ENCODE assay signal across 22 cellular contexts in genomic region chr6:85706272-85706671, GRCh38.
A peak's percentile ranks its signal among the peaks of the same experiment; 100 is the strongest.
DNase-seq lines count a peak whose midpoint lies in the region; ATAC-seq and TF ChIP-seq lines count a peak whose summit lies in the region.
"Had no signal": no experiment of that assay in that cellular context is flagged by ENCODE, and none has a peak within 500 bp of the region (broad histone marks: within the 10 kb centered on the region; RNA-seq: fewer than 3 reads in every experiment).

No MANE protein-coding gene starts in this region.

- no TSS peak for BruUV-seq in Panc1 (replicated peaks; lab: Mats Ljungman, UMichigan)

- in situ Hi-C loops in Panc1 (cut with HindIII; ENCODE audit: low pct_unique_long_range_greater_than_20kb, low sequenced_read_pairs), result no loop called here

- H3K36me3 ChIP-seq in Panc1 (ENCODE audit: control insufficient read depth, insufficient read depth, low read length) (no peaks in the 10 kb centered on the region), right lobe of liver (no peaks in the 10 kb centered on the region), upper lobe of left lung (no peaks in the 10 kb centered on the region), SJCRH30 (no peaks in the 10 kb centered on the region)
- H3K36me3 ChIP-seq: BE2C; BLaER1 treated with 17β-estradiol and CSF1 and Interleukin-3, amounts not matched to agents 10 nM and 100 nM had no signal

- intact Hi-C loops in Panc1 (cut with micrococcal nuclease; ENCODE audit: unreplicated experiment), result no loop called here
- intact Hi-C loops in right lobe of liver (cut with DNase I), result no loop called here

- ATAC-seq in Panc1 (peak; percentile 65; the same call in 1 of the 2 replicates), T-helper 17 cell (no peak), right lobe of liver (peak in 3 of 4 donors; percentile 12 to 40 (median 26)), upper lobe of left lung (ENCODE audit: low FRiP score in 2 of 2) (peak; percentile 29 to 46), GM18909 (IDR thresholded peaks at IDR 0.05; ENCODE audit: poor library complexity, unreplicated experiment) (no peak)

- H3K27me3 ChIP-seq in Panc1 (ENCODE audit: control insufficient read depth, insufficient read depth, low read length) (no peaks in the 10 kb centered on the region), right lobe of liver (no peaks in the 10 kb centered on the region), upper lobe of left lung (no peaks in the 10 kb centered on the region), SJCRH30 (no peaks in the 10 kb centered on the region)
- H3K27me3 ChIP-seq: BE2C; BLaER1 treated with 17β-estradiol and CSF1 and Interleukin-3, amounts not matched to agents 10 nM and 100 nM had no signal

- H3K36me3 Mint-ChIP-seq in T-helper 17 cell (ENCODE audit: low read depth), result no peaks in the 10 kb centered on the region
- H3K36me3 Mint-ChIP-seq: CD14-positive monocyte had no signal

- DNase-seq in Panc1 (ENCODE audit: low read depth, low spot score), result no peak
- no peak for DNase-seq in T-helper 17 cell
- no peak for DNase-seq in right lobe of liver
- DNase-seq in upper lobe of left lung, result peak in 1 of 2 donors; percentile 50
- DNase-seq in NCI-H524 (lab: John Stamatoyannopoulos, UW), result no peak
- DNase-seq in SJCRH30, result no peak
- DNase-seq: 8988T; ACHN; AML-193; BE2C; Calu3; CD4-positive, alpha-beta T cell; COR-L47; DMS53; DMS79 treated with DMSO at 0.1 percent for 48 hours; GM23248; H7; HCEC 1CT had no signal

- H3K27me3 Mint-ChIP-seq in T-helper 17 cell, result peaks cover 4% of the 10 kb centered on the region

- POLR2A ChIA-PET in Panc1 (lab: Charles Lee), result no interaction called here

- peak overlapping the region; percentile 29 for H3K27ac Mint-ChIP-seq in T-helper 17 cell
- H3K27ac Mint-ChIP-seq: CD4-positive, alpha-beta T cell had no signal

- no peak overlapping the region for H3K4me3 Mint-ChIP-seq in T-helper 17 cell
- H3K4me3 Mint-ChIP-seq: CD14-positive monocyte; CD4-positive, alpha-beta T cell had no signal

- H3K4me1 ChIP-seq in Panc1 (ENCODE audit: control insufficient read depth, insufficient read depth, low read length), result no peaks in the 10 kb centered on the region
- H3K4me1 ChIP-seq in right lobe of liver, result no peaks in the 10 kb centered on the region
- no peaks in the 10 kb centered on the region for H3K4me1 ChIP-seq in upper lobe of left lung
- H3K4me1 ChIP-seq in SJCRH30, result no peaks in the 10 kb centered on the region
- H3K4me1 ChIP-seq: A549; BE2C; BLaER1 treated with 17β-estradiol and CSF1 and Interleukin-3, amounts not matched to agents 10 nM and 100 nM had no signal

- no CpG with 5 or more reads among the region's 3 CpGs for WGBS in right lobe of liver (ENCODE audit: insufficient coverage, low coverage, low lambda C conversion rate, missing lambda C conversion rate)
- 91 to 93% methylated on average over 2 to 3 of the region's 3 CpGs for WGBS in upper lobe of left lung, 2 donors

- no peak overlapping the region for H3K27ac ChIP-seq in Panc1 (ENCODE audit: low read length)
- no peak overlapping the region for H3K27ac ChIP-seq in right lobe of liver
- no peak overlapping the region for H3K27ac ChIP-seq in upper lobe of left lung
- no peak overlapping the region for H3K27ac ChIP-seq in SJCRH30
- H3K27ac ChIP-seq: A549; BLaER1 treated with 17β-estradiol and CSF1 and Interleukin-3, amounts not matched to agents 10 nM and 100 nM; GM23248 had no signal

- CTCF ChIA-PET in Panc1 (lab: Charles Lee), result no interaction called here

- H3K4me1 Mint-ChIP-seq in T-helper 17 cell, result peaks cover 2% of the 10 kb centered on the region
- H3K4me1 Mint-ChIP-seq: CD14-positive monocyte had no signal

- H3K4me3 ChIP-seq in Panc1 (ENCODE audit: low read depth in 2 of 2, low read length in 2 of 2), result no peak overlapping the region
- H3K4me3 ChIP-seq in right lobe of liver, result no peak overlapping the region
- no peak overlapping the region for H3K4me3 ChIP-seq in upper lobe of left lung
- H3K4me3 ChIP-seq in SJCRH30, result no peak overlapping the region
- H3K4me3 ChIP-seq: A549; BLaER1 treated with 17β-estradiol and CSF1 and Interleukin-3, amounts not matched to agents 10 nM and 100 nM; GM23248 had no signal

- no peak for TF ChIP-seq EP300 in upper lobe of left lung (IDR thresholded peaks at IDR 0.05)

- no peak for TF ChIP-seq POLR2A in right lobe of liver (IDR thresholded peaks at IDR 0.05)
- no peak for TF ChIP-seq POLR2A in upper lobe of left lung (IDR thresholded peaks at IDR 0.05)

- TF ChIP-seq CTCF in Panc1 (IDR thresholded peaks at IDR 0.05) (no peak), right lobe of liver (IDR thresholded peaks at IDR 0.05) (no peak), upper lobe of left lung (IDR thresholded peaks at IDR 0.05) (no peak)

- no peaks in the 10 kb centered on the region for H3K9me3 ChIP-seq in Panc1 (ENCODE audit: control insufficient read depth, insufficient read depth, low read depth, low read length)
- H3K9me3 ChIP-seq in T-helper 17 cell (ENCODE audit: control insufficient read depth, low read length, poor library complexity, severe bottlenecking), result no peaks in the 10 kb centered on the region
- H3K9me3 ChIP-seq in right lobe of liver, result no peaks in the 10 kb centered on the region
- H3K9me3 ChIP-seq in upper lobe of left lung, result no peaks in the 10 kb centered on the region
- H3K9me3 ChIP-seq in SJCRH30 (replicated peaks), result no peaks in the 10 kb centered on the region
- H3K9me3 ChIP-seq: A549, BE2C had no signal

Comparison
In these comparisons a context has a peak if more than half of its experiments do, and no peak if none do; other contexts are left out.
1. ATAC-seq: peak in Panc1 (single experiment), right lobe of liver (3 of 4) and upper lobe of left lung (2 of 2); none in T-helper 17 cell (single experiment) and GM18909 (single experiment).